ENCODE assay signal across 18 cellular contexts in genomic region chr10:13704969-13705368, GRCh38.
DNase-seq lines count a peak whose midpoint lies in the region; TF ChIP-seq lines count a peak whose summit lies in the region.
"Had no signal": no experiment of that assay in that cellular context is flagged by ENCODE, and none has a peak within 500 bp of the region (broad histone marks: within the 10 kb centered on the region; RNA-seq: fewer than 3 reads in every experiment).

No MANE protein-coding gene starts in this region.

- 90% methylated on average over 11 of the region's 11 CpGs for WGBS in GM23248 (ENCODE audit: low coverage in 1 of 2, low lambda C conversion rate in 2 of 2, missing lambda C conversion rate in 2 of 2), 2 experiments

- H3K9me3 ChIP-seq in KOPT-K1 (ENCODE audit: insufficient read depth, low read length, poor library complexity, severe bottlenecking) (no peaks in the 10 kb centered on the region), GM23248 (ENCODE audit: low read depth) (no peaks in the 10 kb centered on the region)
- H3K9me3 ChIP-seq: colonic mucosa had no signal

- H3K36me3 Mint-ChIP-seq in neural crest cell (ENCODE audit: low read depth), result peaks cover 23% of the 10 kb centered on the region
- H3K36me3 Mint-ChIP-seq: activated naive CD8-positive, alpha-beta T cell treated with anti-CD3 and anti-CD28 coated beads, Interleukin-2, amount 10 ng/mL, durations not matched to agents 7 days and 5 days had no signal

- peaks cover 15% of the 10 kb centered on the region; the same call in 1 of the 2 replicates for H3F3A ChIP-seq in GM23248 (ENCODE audit: insufficient read depth)

- H3K36me3 ChIP-seq in KOPT-K1 (ENCODE audit: insufficient read depth, low read length), result no peaks in the 10 kb centered on the region
- H3K36me3 ChIP-seq in GM23248 (ENCODE audit: low read depth), result no peaks in the 10 kb centered on the region
- H3K36me3 ChIP-seq: colonic mucosa had no signal

- no peaks in the 10 kb centered on the region for H3K9me2 ChIP-seq in GM23248 (ENCODE audit: insufficient read depth)

- H2AFZ ChIP-seq in GM23248, result no peak overlapping the region

- peaks cover 9% of the 10 kb centered on the region; the same call in 1 of the 2 replicates for H3K4me1 ChIP-seq in GM23248 (ENCODE audit: insufficient read depth)

- DNase-seq in AML-193 (lab: John Stamatoyannopoulos, UW), result peak; percentile 10 to 40
- no peak for DNase-seq in neural crest cell (ENCODE audit: low read depth, low spot score)
- no peak for DNase-seq in AG08395 (ENCODE audit: low spot score)
- DNase-seq in GM23248, result no peak
- DNase-seq in DMS153 treated with DMSO at 0.1 percent for 48 hours (lab: John Stamatoyannopoulos, UW; ENCODE audit: unreplicated experiment), result no peak
- no peak for DNase-seq in activated CD4-positive, alpha-beta T cell treated with anti-CD3 and anti-CD28 coated beads for 48 hours
- DNase-seq: activated CD4-positive, CD25-positive, alpha-beta regulatory T cell treated with anti-CD3 and anti-CD28 coated beads, Interleukin-2, amount 50 U/mL, for 72 hours; activated naive CD8-positive, alpha-beta T cell treated with anti-CD3 and anti-CD28 coated beads, Interleukin-2, amount 10 ng/mL, durations not matched to agents 7 days and 5 days; activated T-cell treated with anti-CD3 and anti-CD28 coated beads for 4 hours; colonic mucosa; DMS53; mesendoderm; NCI-H1930; NCI-H524 treated with DMSO at 0.1 percent for 48 hours; nucleus accumbens; small intestine had no signal

- H3K4me3 Mint-ChIP-seq in neural crest cell, result peak overlapping the region; percentile 88
- H3K4me3 Mint-ChIP-seq: activated naive CD8-positive, alpha-beta T cell treated with anti-CD3 and anti-CD28 coated beads, Interleukin-2, amount 10 ng/mL, durations not matched to agents 7 days and 5 days had no signal

- H3K79me2 ChIP-seq in GM23248 (ENCODE audit: insufficient read depth), result peaks cover 63% of the 10 kb centered on the region

- peak overlapping the region; percentile 74 for H3K27ac Mint-ChIP-seq in neural crest cell (ENCODE audit: unreplicated experiment)
- H3K27ac Mint-ChIP-seq: activated naive CD8-positive, alpha-beta T cell treated with anti-CD3 and anti-CD28 coated beads, Interleukin-2, amount 10 ng/mL, durations not matched to agents 7 days and 5 days had no signal

- H3K9ac ChIP-seq in GM23248, result no peak overlapping the region

- no peak overlapping the region for H3K4me3 ChIP-seq in GM23248
- H3K4me3 ChIP-seq: colonic mucosa had no signal

- peaks cover 61% of the 10 kb centered on the region for H3K27me3 Mint-ChIP-seq in neural crest cell (ENCODE audit: low read depth)

- no peak overlapping the region for H3K4me2 ChIP-seq in GM23248 (ENCODE audit: unreplicated experiment)

- no peaks in the 10 kb centered on the region for H3K27me3 ChIP-seq in GM23248 (replicated peaks; ENCODE audit: insufficient read depth)
- H3K27me3 ChIP-seq: colonic mucosa had no signal

- H3K27ac ChIP-seq in KOPT-K1 (ENCODE audit: low read depth, low read length, poor library complexity, severe bottlenecking) (peak overlapping the region; percentile 90), cingulate gyrus (ENCODE audit: low read depth, low read length) (peak overlapping the region; percentile 29), GM23248 (no peak overlapping the region)
- H3K27ac ChIP-seq: colonic mucosa had no signal

- TF ChIP-seq CTCF in neural crest cell (conservative IDR thresholded peaks at IDR 0.05), result no peak

- no peaks in the 10 kb centered on the region for H3K9me3 Mint-ChIP-seq in neural crest cell
- H3K9me3 Mint-ChIP-seq: activated naive CD8-positive, alpha-beta T cell treated with anti-CD3 and anti-CD28 coated beads, Interleukin-2, amount 10 ng/mL, durations not matched to agents 7 days and 5 days had no signal

- in situ Hi-C loops in GM23248 (cut with MboI), result no loop called here

- H3K4me1 Mint-ChIP-seq in neural crest cell, result peaks cover 84% of the 10 kb centered on the region

- no peaks in the 10 kb centered on the region for H4K20me1 ChIP-seq in GM23248 (ENCODE audit: insufficient read depth)

Comparison
In these comparisons a context has a peak if more than half of its experiments do, and no peak if none do; other contexts are left out.
1. DNase-seq: peak in AML-193 (2 of 2); none in neural crest cell (single experiment), AG08395 (single experiment), GM23248 (single experiment), DMS153 treated with DMSO at 0.1 percent for 48 hours (single experiment) and activated CD4-positive, alpha-beta T cell treated with anti-CD3 and anti-CD28 coated beads for 48 hours (single experiment).